In genomic region chr2:39421354-39421753, GRCh38 we compare ENCODE assay signal across 2 cellular contexts.
A peak's percentile ranks its signal among the peaks of the same experiment; 100 is the strongest.
TF ChIP-seq lines count a peak whose summit lies in the region.

No MANE protein-coding gene starts in this region.

TF ChIP-seq in A549, 52 proteins besides CTCF, POLR2A, EP300 and RAD21 (continued from another document):
- TF ChIP-seq USF2 (IDR thresholded peaks at IDR 0.05), result no peak
- 0 out of 2 replicates have a peak, but pooled peaks have one; percentile 47 for TF ChIP-seq KDM1A (IDR thresholded peaks at IDR 0.05; ENCODE audit: low read depth)
- no peak for TF ChIP-seq MAZ (IDR thresholded peaks at IDR 0.05; ENCODE audit: borderline replicate concordance, low read depth, low read length)
- TF ChIP-seq RFX5 (IDR thresholded peaks at IDR 0.05), result no peak
- TF ChIP-seq ZC3H11A (IDR thresholded peaks at IDR 0.05), result no peak
TF ChIP-seq in A549: peak in this region for 1.

TF ChIP-seq in K562, 482 proteins besides CTCF, POLR2A, EP300 and RAD21 (continued from another document):
- TF ChIP-seq ZNF740 (CRISPR knock-in tag; IDR thresholded peaks at IDR 0.05) (no peak), ZNF740 (tag; IDR thresholded peaks at IDR 0.05) (no peak), PHF8 (IDR thresholded peaks at IDR 0.05; ENCODE audit: borderline replicate concordance, low read length) (no peak), BCOR (IDR thresholded peaks at IDR 0.05) (0 out of 2 replicates have a peak, but pooled peaks have one; percentile 17), PYGO2 (tag; IDR thresholded peaks at IDR 0.05) (no peak)
